ENCODE assay signal across 21 cellular contexts in genomic region chr6:135351635-135352034, GRCh38.
A peak's percentile ranks its signal among the peaks of the same experiment; 100 is the strongest.
DNase-seq lines count a peak whose midpoint lies in the region; ATAC-seq, FAIRE-seq and TF ChIP-seq lines count a peak whose summit lies in the region.
"Had no signal": no experiment of that assay in that cellular context is flagged by ENCODE, and none has a peak within 500 bp of the region (broad histone marks: within the 10 kb centered on the region; RNA-seq: fewer than 3 reads in every experiment).

No MANE protein-coding gene starts in this region.

- no peak overlapping the region for H3K27ac ChIP-seq in A549
- H3K27ac ChIP-seq in GM23338 (ENCODE audit: low read depth), result peak overlapping the region; percentile 12; the same call in 1 of the 2 replicates
- no peak overlapping the region for H3K27ac ChIP-seq in K562 (ENCODE audit: extremely low read depth, low read depth, low read length)
- H3K27ac ChIP-seq: BLaER1 treated with 17β-estradiol and CSF1 and Interleukin-3, amounts not matched to agents 10 nM and 100 nM; C4-2B had no signal

- H3K4me3 ChIP-seq in A549 (no peak overlapping the region), GM23338 (no peak overlapping the region), K562 (no peak overlapping the region)
- H3K4me3 ChIP-seq: BLaER1 treated with 17β-estradiol and CSF1 and Interleukin-3, amounts not matched to agents 10 nM and 100 nM had no signal

- H3K36me3 ChIP-seq in GM23338 (ENCODE audit: insufficient read depth), result no peaks in the 10 kb centered on the region
- H3K36me3 ChIP-seq in K562 (ENCODE audit: control insufficient read depth, insufficient read depth, low read length), result 0 out of 3 replicates have a peak, but pooled peaks cover 3% of the 10 kb centered on the region

- H4K20me1 ChIP-seq in GM23338 (replicated peaks; ENCODE audit: insufficient read depth) (no peaks in the 10 kb centered on the region), K562 (replicated peaks; ENCODE audit: control insufficient read depth, insufficient read depth, low read length) (no peaks in the 10 kb centered on the region)
- H4K20me1 ChIP-seq: BLaER1 treated with 17β-estradiol and CSF1 and Interleukin-3, amounts not matched to agents 10 nM and 100 nM had no signal

- CTCF ChIA-PET in A549 (lab: Yijun Ruan, JAX) (interaction anchor here (0.6 kb wide), 1 partner anchor 62 kb away, joined by 3 read pairs; no protein-coding TSS in a partner anchor), K562 (lab: Yijun Ruan, JAX; ENCODE audit: low intra/inter-chr PET ratio) (no interaction called here)

- no peaks in the 10 kb centered on the region for H3K9me1 ChIP-seq in K562 (ENCODE audit: control insufficient read depth, insufficient read depth, low read length)

- H3K36me3 Mint-ChIP-seq in GM23338 (ENCODE audit: low read depth), result no peaks in the 10 kb centered on the region

- H3K27me3 ChIP-seq in GM23338 (ENCODE audit: insufficient read depth) (no peaks in the 10 kb centered on the region), K562 (ENCODE audit: control insufficient read depth in 2 of 2, insufficient read depth in 2 of 2, low read length in 2 of 2) (no peaks in the 10 kb centered on the region)
- H3K27me3 ChIP-seq: BLaER1 treated with 17β-estradiol and CSF1 and Interleukin-3, amounts not matched to agents 10 nM and 100 nM had no signal

- TF ChIP-seq EP300 in A549 (IDR thresholded peaks at IDR 0.05) (no peak), K562 (IDR thresholded peaks at IDR 0.05; ENCODE audit: low read length) (no peak)

- H3K9ac ChIP-seq in K562 (ENCODE audit: insufficient read depth in 1 of 2, low read depth in 2 of 2, low read length in 2 of 2), result no peak overlapping the region
- H3K9ac ChIP-seq: BLaER1 treated with 17β-estradiol and CSF1 and Interleukin-3, amounts not matched to agents 10 nM and 100 nM had no signal

- FAIRE-seq in A549 (lab: Jason Lieb, UNC) (no peak), K562 (lab: Jason Lieb, UNC) (no peak)
- FAIRE-seq: A204.1, D721Med, G401.6, GM12891, GM19239 had no signal

- H3K4me1 ChIP-seq in A549, result no peaks in the 10 kb centered on the region
- H3K4me1 ChIP-seq in GM23338 (ENCODE audit: insufficient read depth), result no peaks in the 10 kb centered on the region
- H3K4me1 ChIP-seq in K562 (replicated peaks in 1 of 2; ENCODE audit: control insufficient read depth in 2 of 2, insufficient read depth in 2 of 2, low read length in 2 of 2), result peaks cover 0 to 11% of the 10 kb centered on the region in 2 experiments; a peak in 4 of 5 replicates
- H3K4me1 ChIP-seq: Caco-2 had no signal

- intact Hi-C loops in K562 (cut with micrococcal nuclease), result no loop called here

- no peaks in the 10 kb centered on the region for H3K9me3 ChIP-seq in A549
- no peaks in the 10 kb centered on the region for H3K9me3 ChIP-seq in K562 (replicated peaks; ENCODE audit: control insufficient read depth, insufficient read depth, low read depth, low read length)
- H3K9me3 ChIP-seq: BLaER1 treated with 17β-estradiol and CSF1 and Interleukin-3, amounts not matched to agents 10 nM and 100 nM; Caco-2 had no signal

- H2AFZ ChIP-seq in GM23338 (no peak overlapping the region), K562 (ENCODE audit: low read depth, low read length) (no peak overlapping the region)

- POLR2A ChIA-PET in A549 (lab: Yijun Ruan, JAX), result interaction anchor here (0.6 kb wide), 1 partner anchor 133 kb away, joined by 4 read pairs; no protein-coding TSS in a partner anchor
- POLR2A ChIA-PET in K562 (lab: Yijun Ruan, JAX), result interaction anchor here (1.1 kb wide), 1 partner anchor 29 kb away, joined by 4 read pairs; no protein-coding TSS in a partner anchor

- peaks cover 3% of the 10 kb centered on the region; the same call in 1 of the 3 replicates for H3K4me1 Mint-ChIP-seq in GM23338
- H3K4me1 Mint-ChIP-seq: B cell had no signal

- BruUV-seq in K562 (replicated peaks; lab: Mats Ljungman, UMichigan), result no TSS peak

- 100% methylated on average over 1 of the region's 1 CpG for WGBS in A549 (ENCODE audit: missing lambda C conversion rate)
- WGBS in K562 (ENCODE audit: insufficient coverage, low coverage, missing lambda C conversion rate), result 89% methylated on average over 1 of the region's 1 CpG

- H3K27me3 Mint-ChIP-seq in GM23338 (ENCODE audit: insufficient read depth, low read depth, poor library complexity), result peaks cover 2% of the 10 kb centered on the region
- H3K27me3 Mint-ChIP-seq: B cell; CD4-positive, alpha-beta T cell had no signal

- H3K27ac Mint-ChIP-seq in GM23338, result peak overlapping the region; percentile 39; the same call in 1 of the 2 replicates
- H3K27ac Mint-ChIP-seq: B cell; CD4-positive, alpha-beta T cell; CD8-positive, alpha-beta T cell had no signal

- no peak for ATAC-seq in A549
- ATAC-seq in GM23338, result no peak
- no peak for ATAC-seq in K562
- ATAC-seq: CD8-positive, alpha-beta T cell had no signal

- H3K79me2 ChIP-seq in GM23338 (replicated peaks; ENCODE audit: insufficient read depth), result no peaks in the 10 kb centered on the region
- no peaks in the 10 kb centered on the region for H3K79me2 ChIP-seq in K562 (ENCODE audit: control insufficient read depth, insufficient read depth, low read length)

- in situ Hi-C loops in K562 (cut with MboI), result no loop called here

- H3K4me3 Mint-ChIP-seq in GM23338, result no peak overlapping the region
- H3K4me3 Mint-ChIP-seq: B cell; CD4-positive, alpha-beta T cell; CD8-positive, alpha-beta T cell had no signal

- TF ChIP-seq CTCF in A549 (IDR thresholded peaks at IDR 0.05) (no peak), GM23338 (conservative IDR thresholded peaks at IDR 0.05; ENCODE audit: low read depth in 2 of 2) (no peak), K562 (IDR thresholded peaks at IDR 0.05 in 2 of 3, conservative IDR thresholded peaks at IDR 0.05 in 1 of 3; ENCODE audit: insufficient read depth in 2 of 3, low read depth in 1 of 3, low read length in 3 of 3) (no peak)

- TF ChIP-seq POLR2A in A549 (IDR thresholded peaks at IDR 0.05; ENCODE audit: low read length), result no peak
- no peak for TF ChIP-seq POLR2A in K562 (conservative IDR thresholded peaks at IDR 0.05)

- H3K9me2 ChIP-seq in GM23338 (ENCODE audit: insufficient read depth), result no peaks in the 10 kb centered on the region

- H3K9me3 Mint-ChIP-seq in GM23338, result no peaks in the 10 kb centered on the region
- H3K9me3 Mint-ChIP-seq: CD4-positive, alpha-beta T cell; CD8-positive, alpha-beta T cell had no signal

- DNase-seq in A549 (ENCODE audit: low read depth in 1 of 2, low spot score in 1 of 2) (no peak), GM23338 (ENCODE audit: low spot score) (no peak), K562 (ENCODE audit: extremely low read depth in 1 of 4, low spot score in 3 of 4) (no peak), HUDEP-2 (lab: John Stamatoyannopoulos, UW; ENCODE audit: unreplicated experiment in 76 of 76) (no peak), NCI-H748 (lab: John Stamatoyannopoulos, UW; ENCODE audit: unreplicated experiment) (no peak)
- DNase-seq: 8988T; AML-193; Caco-2; Calu3; CD4-positive, alpha-beta T cell; CD8-positive, alpha-beta T cell; DMS79 treated with DMSO at 0.1 percent for 48 hours; GF-D8 had no signal

- H3K4me2 ChIP-seq in A549 (no peak overlapping the region), GM23338 (no peak overlapping the region), K562 (ENCODE audit: insufficient read depth, low read length) (no peak overlapping the region)
- H3K4me2 ChIP-seq: BLaER1 treated with 17β-estradiol and CSF1 and Interleukin-3, amounts not matched to agents 10 nM and 100 nM had no signal

- no peaks in the 10 kb centered on the region for H3F3A ChIP-seq in GM23338 (replicated peaks; ENCODE audit: low read depth)

- no peak for TF ChIP-seq RAD21 in A549 (conservative IDR thresholded peaks at IDR 0.05 in 1 of 2, IDR thresholded peaks at IDR 0.05 in 1 of 2)
- TF ChIP-seq RAD21 in K562 (CRISPR knock-in tag; conservative IDR thresholded peaks at IDR 0.05 in 1 of 2, IDR thresholded peaks at IDR 0.05 in 1 of 2), result no peak

TF ChIP-seq in A549, 52 proteins besides CTCF, POLR2A, EP300 and RAD21:
- TF ChIP-seq MAFK (IDR thresholded peaks at IDR 0.05; ENCODE audit: partially characterized antibody) (peak; percentile 23), RCOR1 (IDR thresholded peaks at IDR 0.05; ENCODE audit: low read depth, low read length) (no peak)
TF ChIP-seq in A549: peak in this region for 1.

TF ChIP-seq in GM23338, 12 proteins besides CTCF, POLR2A, EP300 and RAD21 (continues in another document):
- no peak for TF ChIP-seq ZNF114 (CRISPR knock-in tag; IDR thresholded peaks at IDR 0.05)

TF ChIP-seq in K562, 482 proteins besides CTCF, POLR2A, EP300 and RAD21 (continues in another document):
- TF ChIP-seq C11orf30 (IDR thresholded peaks at IDR 0.05; ENCODE audit: low read depth) (peak; percentile 75), ZNF75A (CRISPR knock-in tag; IDR thresholded peaks at IDR 0.05) (no peak), ZNF316 (IDR thresholded peaks at IDR 0.05) (peak; percentile 77), ZNF609 (CRISPR knock-in tag; IDR thresholded peaks at IDR 0.05; ENCODE audit: borderline replicate concordance) (no peak)

Comparison
In these comparisons a context has a peak if more than half of its experiments do, and no peak if none do; other contexts are left out.
1. Of the 35 proteins assayed by ChIP-seq in both K562 and A549: peak only in K562: none; only in A549: MAFK; in both: none; in neither: 34.